ENCODE assay signal across 1 cellular context in the genomic region with DNA sequence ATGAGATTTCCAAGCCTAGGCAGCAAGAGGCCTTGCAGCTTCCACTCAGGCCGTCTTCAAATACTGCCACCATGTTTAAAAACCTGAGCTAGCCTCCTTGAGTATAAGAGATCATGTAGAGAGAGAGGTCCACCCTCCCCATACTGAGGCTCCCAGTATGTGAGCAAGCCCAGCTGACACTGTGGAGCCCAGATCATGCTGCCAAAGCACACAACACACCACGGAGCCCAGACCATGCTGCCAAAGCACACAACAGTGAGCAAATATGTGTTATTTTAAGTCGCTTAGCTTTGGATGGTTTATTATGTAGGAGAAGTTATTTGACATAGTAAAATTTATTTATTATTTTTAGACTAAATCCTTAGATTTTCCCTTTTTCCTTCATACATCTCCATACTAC.
TF ChIP-seq lines count a peak whose summit lies in the region.

No MANE protein-coding gene starts in this region.

TF ChIP-seq in HepG2, 621 proteins besides CTCF, POLR2A, EP300 and RAD21 (continued from another document):
- TF ChIP-seq, protein P1, sequence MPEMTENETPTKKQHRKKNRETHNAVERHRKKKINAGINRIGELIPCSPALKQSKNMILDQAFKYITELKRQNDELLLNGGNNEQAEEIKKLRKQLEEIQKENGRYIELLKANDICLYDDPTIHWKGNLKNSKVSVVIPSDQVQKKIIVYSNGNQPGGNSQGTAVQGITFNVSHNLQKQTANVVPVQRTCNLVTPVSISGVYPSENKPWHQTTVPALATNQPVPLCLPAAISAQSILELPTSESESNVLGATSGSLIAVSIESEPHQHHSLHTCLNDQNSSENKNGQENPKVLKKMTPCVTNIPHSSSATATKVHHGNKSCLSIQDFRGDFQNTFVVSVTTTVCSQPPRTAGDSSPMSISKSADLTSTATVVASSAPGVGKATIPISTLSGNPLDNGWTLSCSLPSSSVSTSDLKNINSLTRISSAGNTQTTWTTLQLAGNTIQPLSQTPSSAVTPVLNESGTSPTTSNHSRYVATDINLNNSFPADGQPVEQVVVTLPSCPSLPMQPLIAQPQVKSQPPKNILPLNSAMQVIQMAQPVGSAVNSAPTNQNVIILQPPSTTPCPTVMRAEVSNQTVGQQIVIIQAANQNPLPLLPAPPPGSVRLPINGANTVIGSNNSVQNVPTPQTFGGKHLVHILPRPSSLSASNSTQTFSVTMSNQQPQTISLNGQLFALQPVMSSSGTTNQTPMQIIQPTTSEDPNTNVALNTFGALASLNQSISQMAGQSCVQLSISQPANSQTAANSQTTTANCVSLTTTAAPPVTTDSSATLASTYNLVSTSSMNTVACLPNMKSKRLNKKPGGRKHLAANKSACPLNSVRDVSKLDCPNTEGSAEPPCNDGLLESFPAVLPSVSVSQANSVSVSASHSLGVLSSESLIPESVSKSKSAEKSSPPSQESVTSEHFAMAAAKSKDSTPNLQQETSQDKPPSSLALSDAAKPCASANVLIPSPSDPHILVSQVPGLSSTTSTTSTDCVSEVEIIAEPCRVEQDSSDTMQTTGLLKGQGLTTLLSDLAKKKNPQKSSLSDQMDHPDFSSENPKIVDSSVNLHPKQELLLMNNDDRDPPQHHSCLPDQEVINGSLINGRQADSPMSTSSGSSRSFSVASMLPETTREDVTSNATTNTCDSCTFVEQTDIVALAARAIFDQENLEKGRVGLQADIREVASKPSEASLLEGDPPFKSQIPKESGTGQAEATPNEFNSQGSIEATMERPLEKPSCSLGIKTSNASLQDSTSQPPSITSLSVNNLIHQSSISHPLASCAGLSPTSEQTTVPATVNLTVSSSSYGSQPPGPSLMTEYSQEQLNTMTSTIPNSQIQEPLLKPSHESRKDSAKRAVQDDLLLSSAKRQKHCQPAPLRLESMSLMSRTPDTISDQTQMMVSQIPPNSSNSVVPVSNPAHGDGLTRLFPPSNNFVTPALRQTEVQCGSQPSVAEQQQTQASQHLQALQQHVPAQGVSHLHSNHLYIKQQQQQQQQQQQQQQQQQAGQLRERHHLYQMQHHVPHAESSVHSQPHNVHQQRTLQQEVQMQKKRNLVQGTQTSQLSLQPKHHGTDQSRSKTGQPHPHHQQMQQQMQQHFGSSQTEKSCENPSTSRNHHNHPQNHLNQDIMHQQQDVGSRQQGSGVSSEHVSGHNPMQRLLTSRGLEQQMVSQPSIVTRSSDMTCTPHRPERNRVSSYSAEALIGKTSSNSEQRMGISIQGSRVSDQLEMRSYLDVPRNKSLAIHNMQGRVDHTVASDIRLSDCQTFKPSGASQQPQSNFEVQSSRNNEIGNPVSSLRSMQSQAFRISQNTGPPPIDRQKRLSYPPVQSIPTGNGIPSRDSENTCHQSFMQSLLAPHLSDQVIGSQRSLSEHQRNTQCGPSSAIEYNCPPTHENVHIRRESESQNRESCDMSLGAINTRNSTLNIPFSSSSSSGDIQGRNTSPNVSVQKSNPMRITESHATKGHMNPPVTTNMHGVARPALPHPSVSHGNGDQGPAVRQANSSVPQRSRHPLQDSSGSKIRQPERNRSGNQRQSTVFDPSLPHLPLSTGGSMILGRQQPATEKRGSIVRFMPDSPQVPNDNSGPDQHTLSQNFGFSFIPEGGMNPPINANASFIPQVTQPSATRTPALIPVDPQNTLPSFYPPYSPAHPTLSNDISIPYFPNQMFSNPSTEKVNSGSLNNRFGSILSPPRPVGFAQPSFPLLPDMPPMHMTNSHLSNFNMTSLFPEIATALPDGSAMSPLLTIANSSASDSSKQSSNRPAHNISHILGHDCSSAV (CRISPR knock-in tag; IDR thresholded peaks at IDR 0.05; ENCODE audit: borderline replicate concordance): no peak
- TF ChIP-seq NCOA5 (CRISPR knock-in tag; IDR thresholded peaks at IDR 0.05) (no peak), ZNF160 (CRISPR knock-in tag; IDR thresholded peaks at IDR 0.05) (no peak), ZNF644 (CRISPR knock-in tag; IDR thresholded peaks at IDR 0.05; ENCODE audit: low read depth) (no peak), TAF1 (CRISPR knock-in tag; IDR thresholded peaks at IDR 0.05) (no peak), MEIS1 (CRISPR knock-in tag; IDR thresholded peaks at IDR 0.05; ENCODE audit: borderline replicate concordance) (no peak), SNAPC4 (CRISPR knock-in tag; IDR thresholded peaks at IDR 0.05) (no peak), ZNF569 (CRISPR knock-in tag; IDR thresholded peaks at IDR 0.05; ENCODE audit: borderline replicate concordance) (no peak), TEAD2 (CRISPR knock-in tag; IDR thresholded peaks at IDR 0.05) (no peak), ZNF260 (CRISPR knock-in tag; IDR thresholded peaks at IDR 0.05; ENCODE audit: borderline replicate concordance, low read depth) (no peak)
- TF ChIP-seq, protein P2, sequence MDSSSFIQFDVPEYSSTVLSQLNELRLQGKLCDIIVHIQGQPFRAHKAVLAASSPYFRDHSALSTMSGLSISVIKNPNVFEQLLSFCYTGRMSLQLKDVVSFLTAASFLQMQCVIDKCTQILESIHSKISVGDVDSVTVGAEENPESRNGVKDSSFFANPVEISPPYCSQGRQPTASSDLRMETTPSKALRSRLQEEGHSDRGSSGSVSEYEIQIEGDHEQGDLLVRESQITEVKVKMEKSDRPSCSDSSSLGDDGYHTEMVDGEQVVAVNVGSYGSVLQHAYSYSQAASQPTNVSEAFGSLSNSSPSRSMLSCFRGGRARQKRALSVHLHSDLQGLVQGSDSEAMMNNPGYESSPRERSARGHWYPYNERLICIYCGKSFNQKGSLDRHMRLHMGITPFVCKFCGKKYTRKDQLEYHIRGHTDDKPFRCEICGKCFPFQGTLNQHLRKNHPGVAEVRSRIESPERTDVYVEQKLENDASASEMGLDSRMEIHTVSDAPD (CRISPR knock-in tag; IDR thresholded peaks at IDR 0.05): no peak
